8 cellular contexts compared by ENCODE assay signal in genomic region chr6:33248643-33248931, GRCh38. TPM values are rescaled to one million over a fixed set of nuclear protein-coding genes. Genes with fewer than 3 reads are reported as not detected.
DNase-seq lines count a peak whose midpoint lies in the region; ATAC-seq and TF ChIP-seq lines count a peak whose summit lies in the region.

No MANE protein-coding gene starts in this region.

- ATAC-seq in HG03135 (IDR thresholded peaks at IDR 0.05; ENCODE audit: unreplicated experiment) (peak; percentile 7), T-cell (replicated peaks in 1 of 4) (peak; percentile 12 to 34 (median 20)), HG03469 (IDR thresholded peaks at IDR 0.05; ENCODE audit: unreplicated experiment) (no peak)

- H3K27ac ChIP-seq in esophagus squamous epithelium = peak overlapping the region; percentile 92 to 99 (median 98)
- no peak overlapping the region for H3K27ac ChIP-seq in neural progenitor cell

- intact Hi-C loops in esophagus squamous epithelium (cut with DNase I) = loop anchor here (5.0 kb wide), 2 partner anchors 86 to 126 kb away; no protein-coding TSS in a partner anchor

- peaks cover 6% of the 10 kb centered on the region for H4K20me1 ChIP-seq in neural progenitor cell (ENCODE audit: low read depth)

- peak overlapping the region; percentile 80 for H3K4me2 ChIP-seq in neural progenitor cell

- TF ChIP-seq CTCF in esophagus squamous epithelium (IDR thresholded peaks at IDR 0.05) (peak in 1 of 6 experiments; percentile 7), neural progenitor cell (IDR thresholded peaks at IDR 0.05) (no peak)

- no peaks in the 10 kb centered on the region for H3K79me2 ChIP-seq in neural progenitor cell (ENCODE audit: low read depth)

- H3K36me3 ChIP-seq in esophagus squamous epithelium (peaks cover 0 to 19% (median 0%) of the 10 kb centered on the region in 3 donors), neural progenitor cell (no peaks in the 10 kb centered on the region)

- TF ChIP-seq POLR2A in esophagus squamous epithelium (IDR thresholded peaks at IDR 0.05) = no peak

- DNase-seq in NCI-H2029 treated with DMSO at 0.1 percent for 48 hours (lab: John Stamatoyannopoulos, UW) = peak; percentile 28
- no peak for DNase-seq in NCI-H2029 (lab: John Stamatoyannopoulos, UW)
- peak in 6 of 34 experiments; percentile 34 to 56 (median 45) for DNase-seq in T-cell
- DNase-seq in esophagus squamous epithelium (lab: John Stamatoyannopoulos, UW) = peak; percentile 60
- DNase-seq in neural progenitor cell (ENCODE audit: low spot score) = peak; percentile 41
- no peak for DNase-seq in effector CD8-positive, alpha-beta T cell (lab: John Stamatoyannopoulos, UW)

- H3K4me1 Mint-ChIP-seq in T-cell (peaks cover 38 to 39% (median 39%) of the 10 kb centered on the region in 3 donors), neural progenitor cell (peaks cover 27% of the 10 kb centered on the region)

- POLR2A ChIA-PET in T-cell (lab: Charles Lee) = interaction anchor here (0.6 to 1.1 kb wide), 3 partner anchors 23 to 75 kb away, joined by 3 to 4 read pairs (median 3); no protein-coding TSS in a partner anchor

- H3K9ac ChIP-seq in neural progenitor cell = no peak overlapping the region

- H3K4me3 Mint-ChIP-seq in T-cell (peak overlapping the region; percentile 87 to 97 (median 87)), neural progenitor cell (peak overlapping the region; percentile 88)

- 0% methylated on average over 10 to 18 of the region's 18 CpGs for WGBS in esophagus squamous epithelium, 2 donors

- H3K27me3 ChIP-seq in esophagus squamous epithelium (peaks cover 0 to 3% (median 0%) of the 10 kb centered on the region in 4 donors), neural progenitor cell (peaks cover 45% of the 10 kb centered on the region)

- H3K27ac Mint-ChIP-seq in T-cell = peak overlapping the region; percentile 98
- peak overlapping the region; percentile 47 for H3K27ac Mint-ChIP-seq in neural progenitor cell

- H3K9me3 Mint-ChIP-seq in T-cell (no peaks in the 10 kb centered on the region), neural progenitor cell (no peaks in the 10 kb centered on the region)

- H3K9me3 ChIP-seq in esophagus squamous epithelium (no peaks in the 10 kb centered on the region), neural progenitor cell (ENCODE audit: low read depth) (no peaks in the 10 kb centered on the region)

- H3F3A ChIP-seq in neural progenitor cell (ENCODE audit: low read depth) = peaks cover 20% of the 10 kb centered on the region

- no peaks in the 10 kb centered on the region for H3K27me3 Mint-ChIP-seq in T-cell
- H3K27me3 Mint-ChIP-seq in neural progenitor cell (ENCODE audit: insufficient read depth, low read depth) = peaks cover 5% of the 10 kb centered on the region

- H3K36me3 Mint-ChIP-seq in T-cell (peaks cover 5% of the 10 kb centered on the region), neural progenitor cell (peaks cover 13% of the 10 kb centered on the region)

- H3K4me3 ChIP-seq in esophagus squamous epithelium (peak overlapping the region; percentile 38 to 74 (median 64)), neural progenitor cell (peak overlapping the region; percentile 49)

- H3K4me1 ChIP-seq in esophagus squamous epithelium = peaks cover 13 to 32% (median 23%) of the 10 kb centered on the region in 3 donors
- H3K4me1 ChIP-seq in neural progenitor cell = peaks cover 6% of the 10 kb centered on the region

- CTCF ChIA-PET in T-cell (lab: Charles Lee) = interaction anchor here in 1 of 2 donors (0.6 to 2.3 kb wide), 28 partner anchors 12 to 380 kb away, joined by 3 to 16 read pairs (median 6); partner anchors contain the start of genes HLA-DPA1, HLA-DPB1, HSD17B8 and PFDN6

- no peak overlapping the region for H2AFZ ChIP-seq in neural progenitor cell (replicated peaks)

RNA-seq across cellular contexts. Expression of gene VPS52, which starts 23.1 kb away (rescaled TPM):
- 100 to 1,000 TPM in 1 of 5 donors, 10 to 100 TPM in 4; 81.4 to 100 (median 87.6) TPM for total RNA-seq in T-cell
- total RNA-seq in esophagus squamous epithelium = 10 to 100 TPM; 34.1 to 45.5 (median 39.8) TPM
- total RNA-seq in neural progenitor cell (ENCODE audit: low replicate concordance) = 28.7 and 38.4 TPM in 2 replicates

RNA-seq across cellular contexts. Expression of gene RPS18, which starts 23.3 kb away (rescaled TPM):
- total RNA-seq in T-cell (1,000 to 10,000 TPM; 3,249 to 4,871 (median 4,590) TPM), esophagus squamous epithelium (1,000 to 10,000 TPM; 1,955 to 5,522 (median 4,042) TPM), neural progenitor cell (ENCODE audit: low replicate concordance) (4,188 and 4,663 TPM in 2 replicates)

RNA-seq across cellular contexts. Expression of gene B3GALT4, which starts 28.3 kb away (rescaled TPM):
- 10 to 100 TPM; 12.2 to 47.2 (median 40.4) TPM for total RNA-seq in T-cell
- 10 to 100 TPM in 3 of 4 donors, 1 to 10 TPM in 1; 9.4 to 31.1 (median 15.0) TPM for total RNA-seq in esophagus squamous epithelium
- total RNA-seq in neural progenitor cell (ENCODE audit: low replicate concordance) = 1.1 and 2.1 TPM in 2 replicates

RNA-seq across cellular contexts. Expression of gene RING1, which starts 40.3 kb away (rescaled TPM):
- total RNA-seq in T-cell = 10 to 100 TPM; 37.7 to 43.8 (median 42.6) TPM
- total RNA-seq in esophagus squamous epithelium = 10 to 100 TPM; 10.9 to 20.6 (median 13.9) TPM
- 12.1 and 20.2 TPM in 2 replicates for total RNA-seq in neural progenitor cell (ENCODE audit: low replicate concordance)

RNA-seq across cellular contexts. Expression of gene WDR46, which starts 40.5 kb away (rescaled TPM):
- total RNA-seq in T-cell = 10 to 100 TPM; 38.3 to 74.4 (median 60.4) TPM
- total RNA-seq in esophagus squamous epithelium = 10 to 100 TPM; 30.0 to 62.3 (median 55.6) TPM
- 31.1 and 43.5 TPM in 2 replicates for total RNA-seq in neural progenitor cell (ENCODE audit: low replicate concordance)

Comparison
In these comparisons a context has a peak if more than half of its experiments do, and no peak if none do; other contexts are left out.
1. DNase-seq: peak in NCI-H2029 treated with DMSO at 0.1 percent for 48 hours (single experiment), esophagus squamous epithelium (single experiment) and neural progenitor cell (single experiment); none in NCI-H2029 (single experiment) and effector CD8-positive, alpha-beta T cell (single experiment).